In genomic region chr17:75307957-75308731, GRCh38 we compare ENCODE assay signal across 19 cellular contexts. TPM values are rescaled to one million over a fixed set of nuclear protein-coding genes. Genes with fewer than 3 reads are reported as not detected.
A peak's percentile ranks its signal among the peaks of the same experiment; 100 is the strongest.
DNase-seq lines count a peak whose midpoint lies in the region; TF ChIP-seq lines count a peak whose summit lies in the region.
"Had no signal": no experiment of that assay in that cellular context is flagged by ENCODE, and none has a peak within 500 bp of the region (broad histone marks: within the 10 kb centered on the region; RNA-seq: fewer than 3 reads in every experiment).

No MANE protein-coding gene starts in this region.

- no peak overlapping the region for H2BK12ac ChIP-seq in trophoblast cell (ENCODE audit: low read length)

- H3K27me3 ChIP-seq in BLaER1 (no peaks in the 10 kb centered on the region), hepatocyte (no peaks in the 10 kb centered on the region), trophoblast cell (ENCODE audit: insufficient read depth, low read length) (no peaks in the 10 kb centered on the region)
- H3K27me3 ChIP-seq: SJSA1, testis had no signal

- H4K91ac ChIP-seq in trophoblast cell (ENCODE audit: low read depth, low read length): no peak overlapping the region

- H3K9me2 ChIP-seq in hepatocyte (replicated peaks; ENCODE audit: insufficient read depth): no peaks in the 10 kb centered on the region

- H4K12ac ChIP-seq in trophoblast cell (ENCODE audit: low read depth, low read length): no peak overlapping the region

- H3K4ac ChIP-seq in trophoblast cell (ENCODE audit: low read depth, low read length): no peak overlapping the region

- H3K14ac ChIP-seq in trophoblast cell (ENCODE audit: low read length): no peak overlapping the region

- no peak overlapping the region for H2BK5ac ChIP-seq in trophoblast cell (ENCODE audit: low read depth, low read length, poor library complexity)

- H3K36me3 ChIP-seq in BLaER1 (peaks cover 9% of the 10 kb centered on the region; the same call in 1 of the 2 replicates), hepatocyte (replicated peaks; ENCODE audit: insufficient read depth, low read depth) (no peaks in the 10 kb centered on the region), trophoblast cell (ENCODE audit: control insufficient read depth in 1 of 2, insufficient read depth in 2 of 2, low read length in 2 of 2) (no peaks in the 10 kb centered on the region)
- H3K36me3 ChIP-seq: SJSA1 had no signal

- no peak overlapping the region for H2BK120ac ChIP-seq in trophoblast cell (ENCODE audit: insufficient read depth, low read length, poor library complexity)

- H3K4me3 ChIP-seq in BLaER1 (no peak overlapping the region), hepatocyte (no peak overlapping the region), trophoblast cell (ENCODE audit: low read depth, low read length) (no peak overlapping the region)
- H3K4me3 ChIP-seq: PC-9, SJSA1, testis had no signal

- H4K20me1 ChIP-seq in BLaER1 (no peaks in the 10 kb centered on the region), hepatocyte (ENCODE audit: insufficient read depth, poor library complexity, severe bottlenecking) (no peaks in the 10 kb centered on the region)

- H3K27ac ChIP-seq in BLaER1 (0 out of 2 replicates have a peak overlapping the region, but pooled peaks have one; percentile 22), hepatocyte (peak overlapping the region; percentile 92), trophoblast cell (ENCODE audit: low read depth, low read length) (no peak overlapping the region)
- H3K27ac ChIP-seq: PC-9, SJSA1, testis had no signal

- H3K79me1 ChIP-seq in trophoblast cell (ENCODE audit: low read length): no peaks in the 10 kb centered on the region

- DNase-seq in HT-29 (ENCODE audit: low spot score) (peak; percentile 10), hepatocyte (ENCODE audit: low spot score) (no peak), trophoblast cell (peak; percentile 94 to 99), SKM-1 treated with dmso at 0.1 percent for 144 hours (lab: John Stamatoyannopoulos, UW; ENCODE audit: unreplicated experiment) (no peak), SW480 (ENCODE audit: low spot score) (no peak), NOMO-1 treated with DMSO at 0.1 percent for 48 hours (lab: John Stamatoyannopoulos, UW; ENCODE audit: unreplicated experiment) (no peak)
- DNase-seq in stimulated activated CD4-positive, alpha-beta T cell treated with anti-CD3 and anti-CD28 coated beads, Interleukin-4, amount 100 ng/mL, for 24 hours: no peak
- DNase-seq: activated CD4-positive, alpha-beta memory T cell treated with anti-CD3 and anti-CD28 coated beads, Interleukin-2, amount 10 ng/mL, durations not matched to agents 7 days and 5 days; activated T-cell treated with anti-CD3 and anti-CD28 coated beads, Interleukin-2, amount 50 U/mL, for 48 hours; CD4-positive, alpha-beta memory T cell; endodermal cell; KBM-7; NCI-H1694 treated with DMSO at 0.1 percent for 48 hours; NCI-H774; PC-9; T-helper 2 cell; testis had no signal

- 73% methylated on average over 12 of the region's 13 CpGs for WGBS in hepatocyte (ENCODE audit: low lambda C conversion rate, missing lambda C conversion rate)
- WGBS in trophoblast cell (ENCODE audit: extremely low coverage, insufficient coverage, insufficient read length): no CpG with 5 or more reads among the region's 13 CpGs

- H3K4me1 ChIP-seq in BLaER1 (peaks cover 43% of the 10 kb centered on the region), hepatocyte (ENCODE audit: insufficient read depth) (peaks cover 19% of the 10 kb centered on the region), trophoblast cell (ENCODE audit: control insufficient read depth in 1 of 2, insufficient read depth in 2 of 2, low read length in 2 of 2) (peaks cover 6 to 10% of the 10 kb centered on the region in 2 experiments)
- H3K4me1 ChIP-seq: SJSA1, testis had no signal

- no peak overlapping the region for H4K8ac ChIP-seq in trophoblast cell (ENCODE audit: low read depth, low read length)

- no peak overlapping the region for H3K9ac ChIP-seq in BLaER1
- no peak overlapping the region for H3K9ac ChIP-seq in trophoblast cell (ENCODE audit: low read length)

- no peak overlapping the region for H2AK5ac ChIP-seq in trophoblast cell (ENCODE audit: low read length)

- TF ChIP-seq CTCF in hepatocyte (IDR thresholded peaks at IDR 0.05; ENCODE audit: poor library complexity): no peak

- H3K9me3 ChIP-seq in BLaER1 (no peaks in the 10 kb centered on the region), hepatocyte (ENCODE audit: low read depth) (no peaks in the 10 kb centered on the region), trophoblast cell (ENCODE audit: insufficient read depth, low read depth, low read length) (no peaks in the 10 kb centered on the region)
- H3K9me3 ChIP-seq: SJSA1, testis had no signal

- no peak overlapping the region for H2AFZ ChIP-seq in hepatocyte
- no peak overlapping the region for H2AFZ ChIP-seq in trophoblast cell (ENCODE audit: insufficient read depth, low read length, poor library complexity)
- H2AFZ ChIP-seq: PC-9 had no signal

- no peak overlapping the region for H3K23ac ChIP-seq in trophoblast cell (ENCODE audit: low read length)

- no peak overlapping the region for H3K18ac ChIP-seq in trophoblast cell (ENCODE audit: low read length)

- no peaks in the 10 kb centered on the region for H3K79me2 ChIP-seq in hepatocyte
- no peaks in the 10 kb centered on the region for H3K79me2 ChIP-seq in trophoblast cell (ENCODE audit: control insufficient read depth, insufficient read depth, low read length, poor library complexity)

- H3K4me2 ChIP-seq in BLaER1: peak overlapping the region; percentile 32; the same call in 1 of the 2 replicates
- peak overlapping the region; percentile 39 for H3K4me2 ChIP-seq in hepatocyte
- H3K4me2 ChIP-seq in trophoblast cell (ENCODE audit: low read length): no peak overlapping the region
- H3K4me2 ChIP-seq: PC-9 had no signal

RNA-seq across cellular contexts. Expression of gene SLC25A19, which starts 18.9 kb away (rescaled TPM):
- total RNA-seq in HT-29 (2014; rRNA removed; shearing (Covaris generic)): 39.8 and 46.4 TPM in 2 replicates
- total RNA-seq in hepatocyte: 4.6 and 10.8 TPM in 2 replicates
- polyA plus RNA-seq in hepatocyte: 7.6 and 8.4 TPM in 2 replicates
- polyA plus RNA-seq in trophoblast cell (2013): 8.9 and 10.2 TPM in 2 replicates

RNA-seq across cellular contexts. Expression of gene MIF4GD, which starts 37.1 kb away (rescaled TPM):
- 22.8 and 28.8 TPM in 2 replicates for total RNA-seq in HT-29 (2014; rRNA removed; shearing (Covaris generic))
- 11.0 and 12.4 TPM in 2 replicates for total RNA-seq in hepatocyte
- polyA plus RNA-seq in hepatocyte: 23.6 and 31.4 TPM in 2 replicates
- 8.8 and 8.9 TPM in 2 replicates for polyA plus RNA-seq in trophoblast cell (2013)

RNA-seq across cellular contexts. Expression of gene MRPS7, which starts 46.5 kb away (rescaled TPM):
- total RNA-seq in HT-29 (2014; rRNA removed; shearing (Covaris generic)): 77.5 and 77.7 TPM in 2 replicates
- total RNA-seq in hepatocyte: 43.4 and 47.5 TPM in 2 replicates
- polyA plus RNA-seq in hepatocyte: 94.9 and 102 TPM in 2 replicates
- 44.9 and 45.1 TPM in 2 replicates for polyA plus RNA-seq in trophoblast cell (2013)

RNA-seq across cellular contexts. Expression of gene GGA3, which starts 46.7 kb away (rescaled TPM):
- total RNA-seq in HT-29 (2014; rRNA removed; shearing (Covaris generic)): 16.4 and 20.7 TPM in 2 replicates
- total RNA-seq in hepatocyte: 17.7 and 24.4 TPM in 2 replicates
- 20.2 and 26.0 TPM in 2 replicates for polyA plus RNA-seq in hepatocyte
- 29.6 and 29.8 TPM in 2 replicates for polyA plus RNA-seq in trophoblast cell (2013)

Comparison
In these comparisons a context has a peak if more than half of its experiments do, and no peak if none do; other contexts are left out.
1. DNase-seq: peak in HT-29 (single experiment) and trophoblast cell (2 of 2); none in hepatocyte (single experiment), SKM-1 treated with dmso at 0.1 percent for 144 hours (single experiment), stimulated activated CD4-positive, alpha-beta T cell treated with anti-CD3 and anti-CD28 coated beads, Interleukin-4, amount 100 ng/mL, for 24 hours (single experiment), SW480 (single experiment) and NOMO-1 treated with DMSO at 0.1 percent for 48 hours (single experiment).